ENCODE assay signal across 17 cellular contexts in the genomic region with DNA sequence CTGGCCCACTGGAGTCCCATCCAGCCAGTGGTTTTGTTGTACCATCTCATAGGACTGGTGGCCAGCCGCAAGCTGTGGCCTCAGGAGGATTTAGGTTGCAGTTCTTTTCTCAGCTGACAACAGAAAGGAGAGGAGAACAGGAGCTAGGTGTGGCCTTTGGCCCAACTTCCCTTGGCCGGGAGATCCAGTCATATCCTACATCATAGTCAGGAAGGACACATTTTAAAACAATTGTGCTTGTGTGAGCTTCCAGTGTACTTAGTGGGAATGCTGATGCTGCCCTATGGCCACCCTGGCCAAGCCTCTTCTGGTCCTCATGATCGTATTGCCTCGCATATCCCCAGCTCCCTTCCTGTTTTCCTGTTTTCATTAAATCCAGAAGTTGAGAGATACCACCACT.
DNase-seq lines count a peak whose midpoint lies in the region; ATAC-seq and TF ChIP-seq lines count a peak whose summit lies in the region.
"Had no signal": no experiment of that assay in that cellular context is flagged by ENCODE, and none has a peak within 500 bp of the region (broad histone marks: within the 10 kb centered on the region; RNA-seq: fewer than 3 reads in every experiment).

No MANE protein-coding gene starts in this region.

- no peak for TF ChIP-seq POLR2A in heart left ventricle (IDR thresholded peaks at IDR 0.05)

- H3K27me3 Mint-ChIP-seq in naive thymus-derived CD4-positive, alpha-beta T cell = no peaks in the 10 kb centered on the region

- H3K79me2 ChIP-seq in parathyroid adenoma = no peaks in the 10 kb centered on the region

- H3K27me3 ChIP-seq in heart left ventricle (no peaks in the 10 kb centered on the region), right cardiac atrium (ENCODE audit: control insufficient read depth, insufficient read depth) (no peaks in the 10 kb centered on the region), parathyroid adenoma (ENCODE audit: control insufficient read depth, insufficient read depth, low read length) (no peaks in the 10 kb centered on the region)
- H3K27me3 ChIP-seq in naive thymus-derived CD4-positive, alpha-beta T cell (ENCODE audit: control insufficient read depth in 2 of 2, insufficient read depth in 2 of 2, low read length in 2 of 2) = no peaks in the 10 kb centered on the region
- H3K27me3 ChIP-seq: BE2C had no signal

- CTCF ChIA-PET in naive thymus-derived CD4-positive, alpha-beta T cell (lab: Charles Lee) = interaction anchor here (0.8 to 1.2 kb wide), 2 partner anchors 12 to 25 kb away, joined by 3 read pairs; no protein-coding TSS in a partner anchor

- H3K9me3 ChIP-seq in heart left ventricle (no peaks in the 10 kb centered on the region), right cardiac atrium (ENCODE audit: control insufficient read depth, low read length) (no peaks in the 10 kb centered on the region), parathyroid adenoma (ENCODE audit: control insufficient read depth, low read length) (no peaks in the 10 kb centered on the region)
- no peaks in the 10 kb centered on the region for H3K9me3 ChIP-seq in naive thymus-derived CD4-positive, alpha-beta T cell (ENCODE audit: control insufficient read depth in 2 of 3, low read length in 3 of 3)
- H3K9me3 ChIP-seq: BE2C had no signal

- no peak overlapping the region for H2AFZ ChIP-seq in parathyroid adenoma
- H2AFZ ChIP-seq: GM23338, PC-9 had no signal

- WGBS in heart left ventricle, 4 donors = 51 to 75% (median 71%) methylated on average over 4 of the region's 4 CpGs
- 61% methylated on average over 4 of the region's 4 CpGs for WGBS in right cardiac atrium

- no peak overlapping the region for H3K4me3 Mint-ChIP-seq in naive thymus-derived CD4-positive, alpha-beta T cell
- H3K4me3 Mint-ChIP-seq: CD8-positive, alpha-beta T cell; GM23338 had no signal

- peak overlapping the region; percentile 41 to 76 (median 61) for H3K27ac ChIP-seq in heart left ventricle
- H3K27ac ChIP-seq in right cardiac atrium (ENCODE audit: low read length) = peak overlapping the region; percentile 12
- peak overlapping the region; percentile 17 for H3K27ac ChIP-seq in parathyroid adenoma
- no peak overlapping the region for H3K27ac ChIP-seq in naive thymus-derived CD4-positive, alpha-beta T cell (ENCODE audit: low read depth, low read length)
- H3K27ac ChIP-seq: PC-9 had no signal

- peaks cover 0 to 73% (median 21%) of the 10 kb centered on the region in 9 donors for H3K36me3 ChIP-seq in heart left ventricle
- H3K36me3 ChIP-seq in parathyroid adenoma (ENCODE audit: control insufficient read depth, insufficient read depth, low read length) = no peaks in the 10 kb centered on the region
- H3K36me3 ChIP-seq in naive thymus-derived CD4-positive, alpha-beta T cell (ENCODE audit: control insufficient read depth in 2 of 3, insufficient read depth in 3 of 3, low read length in 3 of 3) = no peaks in the 10 kb centered on the region
- H3K36me3 ChIP-seq: BE2C had no signal

- no peak overlapping the region for H3K27ac Mint-ChIP-seq in naive thymus-derived CD4-positive, alpha-beta T cell
- H3K27ac Mint-ChIP-seq: CD8-positive, alpha-beta T cell; GM23338 had no signal

- no peaks in the 10 kb centered on the region for H3K36me3 Mint-ChIP-seq in naive thymus-derived CD4-positive, alpha-beta T cell
- H3K36me3 Mint-ChIP-seq: CD8-positive, alpha-beta T cell had no signal

- intact Hi-C loops in heart left ventricle (cut with DNase I) = loop anchor here in 4 of 10 donors (5.0 to 10.0 kb wide), 3 partner anchors 144 to 286 kb away; no protein-coding TSS in a partner anchor
- intact Hi-C loops in Right ventricle myocardium superior (cut with DNase I) = no loop called here
- intact Hi-C loops in right cardiac atrium (cut with DNase I) = no loop called here
- intact Hi-C loops in naive thymus-derived CD4-positive, alpha-beta T cell (cut with micrococcal nuclease) = no loop called here

- POLR2A ChIA-PET in naive thymus-derived CD4-positive, alpha-beta T cell (lab: Charles Lee) = no interaction called here

- ATAC-seq in heart left ventricle = peak; percentile 34 to 84 (median 46)
- no peak for ATAC-seq in Right ventricle myocardium superior (ENCODE audit: poor library complexity)
- ATAC-seq in right cardiac atrium = peak in 1 of 2 donors; percentile 66
- ATAC-seq in GM21529 (IDR thresholded peaks at IDR 0.05; ENCODE audit: unreplicated experiment) = no peak
- ATAC-seq in HG03442 (IDR thresholded peaks at IDR 0.05; ENCODE audit: unreplicated experiment) = no peak
- no peak for ATAC-seq in naive thymus-derived CD4-positive, alpha-beta T cell
- ATAC-seq: CD8-positive, alpha-beta T cell; GM23338 had no signal

- H3K9ac ChIP-seq in parathyroid adenoma = no peak overlapping the region

- no peak overlapping the region for H3K4me2 ChIP-seq in parathyroid adenoma (ENCODE audit: low read length)
- H3K4me2 ChIP-seq: GM23338, PC-9 had no signal

- peaks cover 0 to 42% (median 18%) of the 10 kb centered on the region in 12 donors for H3K4me1 ChIP-seq in heart left ventricle
- H3K4me1 ChIP-seq in right cardiac atrium (ENCODE audit: control insufficient read depth, insufficient read depth, low read length) = no peaks in the 10 kb centered on the region
- peaks cover 7% of the 10 kb centered on the region for H3K4me1 ChIP-seq in parathyroid adenoma
- H3K4me1 ChIP-seq in naive thymus-derived CD4-positive, alpha-beta T cell (ENCODE audit: control insufficient read depth in 2 of 2, insufficient read depth in 2 of 2, low read length in 2 of 2) = no peaks in the 10 kb centered on the region
- H3K4me1 ChIP-seq: BE2C had no signal

- DNase-seq in heart left ventricle (peak in 2 of 5 donors; percentile 29 to 47), Right ventricle myocardium superior (no peak), right cardiac atrium (no peak), UCSD-AML1 (lab: John Stamatoyannopoulos, UW; ENCODE audit: unreplicated experiment) (no peak)
- DNase-seq in naive thymus-derived CD4-positive, alpha-beta T cell = no peak
- DNase-seq: 8988T; BE2C; CD8-positive, alpha-beta T cell; DMS79; NCI-H1048; NCI-H1436 treated with DMSO at 0.1 percent for 48 hours; NCI-H510A treated with DMSO at 0.1 percent for 48 hours; PC-9 had no signal

- peaks cover 0 to 14% (median 4%) of the 10 kb centered on the region in 7 donors for H3K4me1 Mint-ChIP-seq in naive thymus-derived CD4-positive, alpha-beta T cell

- TF ChIP-seq CTCF in heart left ventricle (IDR thresholded peaks at IDR 0.05) = no peak
- TF ChIP-seq CTCF in parathyroid adenoma (IDR thresholded peaks at IDR 0.05) = no peak

- no peaks in the 10 kb centered on the region for H3K9me3 Mint-ChIP-seq in naive thymus-derived CD4-positive, alpha-beta T cell
- H3K9me3 Mint-ChIP-seq: CD8-positive, alpha-beta T cell; GM23338 had no signal

- H3K4me3 ChIP-seq in heart left ventricle (no peak overlapping the region), right cardiac atrium (ENCODE audit: low read length) (no peak overlapping the region), parathyroid adenoma (ENCODE audit: low read depth, low read length) (no peak overlapping the region)
- H3K4me3 ChIP-seq in naive thymus-derived CD4-positive, alpha-beta T cell (ENCODE audit: low read length) = no peak overlapping the region
- H3K4me3 ChIP-seq: GM23338, PC-9 had no signal

Comparison
In these comparisons a context has a peak if more than half of its experiments do, and no peak if none do; other contexts are left out.
1. ATAC-seq: peak in heart left ventricle (4 of 4); none in Right ventricle myocardium superior (single experiment), GM21529 (single experiment), HG03442 (single experiment) and naive thymus-derived CD4-positive, alpha-beta T cell (single experiment).